ENCODE assay signal across 20 cellular contexts in genomic region chrX:68568136-68568535, GRCh38.
A peak's percentile ranks its signal among the peaks of the same experiment; 100 is the strongest.
DNase-seq lines count a peak whose midpoint lies in the region; ATAC-seq and TF ChIP-seq lines count a peak whose summit lies in the region.
"Had no signal": no experiment of that assay in that cellular context is flagged by ENCODE, and none has a peak within 500 bp of the region (broad histone marks: within the 10 kb centered on the region; RNA-seq: fewer than 3 reads in every experiment).

No MANE protein-coding gene starts in this region.

- peaks cover 4% of the 10 kb centered on the region for H3K27me3 Mint-ChIP-seq in nephron progenitor cell (ENCODE audit: low read depth, poor library complexity)
- H3K27me3 Mint-ChIP-seq: progenitor cell of endocrine pancreas, T-helper 17 cell had no signal

- H4K20me1 ChIP-seq in mammary epithelial cell (ENCODE audit: insufficient read depth, low read length): no peaks in the 10 kb centered on the region

- peaks cover 16% of the 10 kb centered on the region for H3K4me1 ChIP-seq in mammary epithelial cell (ENCODE audit: insufficient read depth, low read length)
- no peaks in the 10 kb centered on the region for H3K4me1 ChIP-seq in breast epithelium
- H3K4me1 ChIP-seq: lower lobe of right lung, sigmoid colon had no signal

- H3K36me3 ChIP-seq in mammary epithelial cell (ENCODE audit: insufficient read depth, low read length) (no peaks in the 10 kb centered on the region), breast epithelium (no peaks in the 10 kb centered on the region)
- H3K36me3 ChIP-seq: cardiac muscle cell, lower lobe of right lung, sigmoid colon, thoracic aorta had no signal

- H3K9me3 Mint-ChIP-seq in nephron progenitor cell: peaks cover 63% of the 10 kb centered on the region

- dilution Hi-C loops in mammary epithelial cell (cut with HindIII; ENCODE audit: low sequenced_read_pairs): no loop called here

- CTCF ChIA-PET in mammary epithelial cell (lab: Charles Lee; ENCODE audit: low non-redundant PET): no interaction called here

- no peaks in the 10 kb centered on the region for H3K9me3 ChIP-seq in mammary epithelial cell (replicated peaks; ENCODE audit: insufficient read depth, low read length)
- H3K9me3 ChIP-seq in breast epithelium: no peaks in the 10 kb centered on the region
- H3K9me3 ChIP-seq: lower lobe of right lung, sigmoid colon, thoracic aorta had no signal

- H3K4me1 Mint-ChIP-seq in nephron progenitor cell: peaks cover 4% of the 10 kb centered on the region
- H3K4me1 Mint-ChIP-seq: T-helper 17 cell had no signal

- H3K27me3 ChIP-seq in mammary epithelial cell (ENCODE audit: insufficient read depth, low read length) (no peaks in the 10 kb centered on the region), breast epithelium (peaks cover 0 to 14% of the 10 kb centered on the region in 2 donors)
- H3K27me3 ChIP-seq: cardiac muscle cell, sigmoid colon had no signal

- peak; percentile 14 for DNase-seq in mammary epithelial cell
- no peak for DNase-seq in breast epithelium (ENCODE audit: low spot score in 2 of 2)
- peak; percentile 5 for DNase-seq in NCI-H82 treated with DMSO at 0.1 percent for 48 hours (lab: John Stamatoyannopoulos, UW; ENCODE audit: unreplicated experiment)
- DNase-seq in stimulated activated naive CD8-positive, alpha-beta T cell treated with anti-CD3 and anti-CD28 coated beads, Interleukin-15, Interleukin-2, amounts not matched to agents 100 U/mL and 50 U/mL, for 24 hours: no peak
- DNase-seq in EL: no peak
- no peak for DNase-seq in nephron progenitor cell
- DNase-seq: activated effector memory CD4-positive, alpha-beta T cell treated with Interleukin-2 at 50 U/mL for 16 hours; amygdala; DMS53; GM23248; lower lobe of right lung; NCI-H510A; sigmoid colon; stimulated activated naive B cell treated with anti-CD40 and anti-IgM and Interleukin-4, amounts not matched to agents 10 μg/mL and 1 μg/mL and 100 μg/mL, for 72 hours; T-helper 17 cell had no signal

- H3K27ac Mint-ChIP-seq in nephron progenitor cell: no peak overlapping the region
- H3K27ac Mint-ChIP-seq: progenitor cell of endocrine pancreas; stimulated activated naive B cell treated with anti-CD40 and anti-IgM and Interleukin-4, amounts not matched to agents 10 μg/mL and 1 μg/mL and 100 μg/mL, for 72 hours; T-helper 17 cell had no signal

- WGBS in mammary epithelial cell (ENCODE audit: low coverage, missing lambda C conversion rate): 73% methylated on average over 2 of the region's 2 CpGs

- no peak overlapping the region for H2AFZ ChIP-seq in mammary epithelial cell (ENCODE audit: low read depth, low read length)
- H2AFZ ChIP-seq: GM23248 had no signal

- peaks cover 3% of the 10 kb centered on the region for H3K36me3 Mint-ChIP-seq in nephron progenitor cell (ENCODE audit: low read depth)

- TF ChIP-seq CTCF in mammary epithelial cell (conservative IDR thresholded peaks at IDR 0.05 in 1 of 2, IDR thresholded peaks at IDR 0.05 in 1 of 2; ENCODE audit: extremely low read depth in 1 of 2, insufficient read depth in 1 of 2, low read depth in 1 of 2, low read length in 2 of 2): no peak
- TF ChIP-seq CTCF in breast epithelium (IDR thresholded peaks at IDR 0.05): no peak
- TF ChIP-seq CTCF in nephron progenitor cell (IDR thresholded peaks at IDR 0.05): no peak

- H3K4me3 ChIP-seq in mammary epithelial cell (replicated peaks in 1 of 3; ENCODE audit: insufficient read depth in 1 of 3, low read depth in 2 of 3, low read length in 3 of 3) (no peak overlapping the region), breast epithelium (no peak overlapping the region)
- H3K4me3 ChIP-seq: cardiac muscle cell, GM23248, lower lobe of right lung, sigmoid colon, SK-N-MC, thoracic aorta had no signal

- no peak overlapping the region for H3K9ac ChIP-seq in mammary epithelial cell (ENCODE audit: insufficient read depth, low read length)
- H3K9ac ChIP-seq: GM23248 had no signal

- H3K27ac ChIP-seq in mammary epithelial cell (ENCODE audit: insufficient read depth, low read depth, low read length) (no peak overlapping the region), breast epithelium (no peak overlapping the region)
- H3K27ac ChIP-seq: cardiac muscle cell, GM23248, lower lobe of right lung, sigmoid colon, SK-N-MC, thoracic aorta had no signal

- BruUV-seq in mammary epithelial cell (replicated peaks; lab: Mats Ljungman, UMichigan): no TSS peak

- in situ Hi-C loops in mammary epithelial cell (cut with MboI; ENCODE audit: low sequenced_read_pairs in 2 of 2): no loop called here

- H3K4me2 ChIP-seq in mammary epithelial cell (ENCODE audit: insufficient read depth, low read depth, low read length): no peak overlapping the region

- no peaks in the 10 kb centered on the region for H3K79me2 ChIP-seq in mammary epithelial cell (ENCODE audit: insufficient read depth, low read length)

- H3K4me3 Mint-ChIP-seq in nephron progenitor cell: no peak overlapping the region
- H3K4me3 Mint-ChIP-seq: stimulated activated naive B cell treated with anti-CD40 and anti-IgM and Interleukin-4, amounts not matched to agents 10 μg/mL and 1 μg/mL and 100 μg/mL, for 72 hours; T-helper 17 cell had no signal

- intact Hi-C loops in mammary epithelial cell (cut with micrococcal nuclease) (no loop called here), breast epithelium (cut with DNase I; ENCODE audit: low total_unique reads) (no loop called here)

- no peak for TF ChIP-seq POLR2A in breast epithelium (IDR thresholded peaks at IDR 0.05)

- peak; percentile 41 for ATAC-seq in HG02642 (IDR thresholded peaks at IDR 0.05; ENCODE audit: poor library complexity, unreplicated experiment)
- peak; percentile 44 for ATAC-seq in stimulated activated naive CD8-positive, alpha-beta T cell treated with anti-CD3 and anti-CD28 coated beads, Interleukin-15, Interleukin-2, amounts not matched to agents 100 U/mL and 50 U/mL, for 24 hours
- ATAC-seq: lower lobe of right lung, T-helper 17 cell had no signal

Comparison
In these comparisons a context has a peak if more than half of its experiments do, and no peak if none do; other contexts are left out.
1. DNase-seq: peak in mammary epithelial cell (single experiment) and NCI-H82 treated with DMSO at 0.1 percent for 48 hours (single experiment); none in breast epithelium (0 of 2), stimulated activated naive CD8-positive, alpha-beta T cell treated with anti-CD3 and anti-CD28 coated beads, Interleukin-15, Interleukin-2, amounts not matched to agents 100 U/mL and 50 U/mL, for 24 hours (single experiment), EL (single experiment) and nephron progenitor cell (single experiment).